In the genomic region with DNA sequence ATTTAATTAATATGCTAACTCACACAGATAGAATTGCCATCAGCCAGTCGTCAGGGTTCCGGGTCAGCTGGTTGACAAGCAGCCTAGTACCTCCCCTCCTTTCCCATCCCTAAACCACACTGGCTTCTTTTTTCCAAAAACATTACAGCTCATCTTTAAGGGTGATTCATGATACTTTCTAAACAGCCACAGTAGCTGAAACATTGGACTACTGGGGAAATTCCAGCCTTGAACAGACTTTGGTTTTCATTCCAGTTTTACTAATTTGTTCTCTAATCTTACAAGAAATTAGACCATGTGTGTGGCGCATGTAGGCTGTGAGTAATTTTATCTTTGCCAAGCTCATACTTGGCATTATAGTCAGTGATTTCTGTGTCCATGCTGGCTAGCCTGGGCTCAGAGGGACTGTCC, we compare ENCODE assay signal across 10 cellular contexts.
DNase-seq lines count a peak whose midpoint lies in the region; ATAC-seq, FAIRE-seq and TF ChIP-seq lines count a peak whose summit lies in the region.
"Had no signal": no experiment of that assay in that cellular context is flagged by ENCODE, and none has a peak within 500 bp of the region (broad histone marks: within the 10 kb centered on the region; RNA-seq: fewer than 3 reads in every experiment).

No MANE protein-coding gene starts in this region.

- peak overlapping the region; percentile 57 for H3K4me2 ChIP-seq in keratinocyte (ENCODE audit: control insufficient read depth, extremely low read depth, insufficient read depth, low read depth, low read length)

- H4K20me1 ChIP-seq in keratinocyte (ENCODE audit: control insufficient read depth, extremely low read depth, insufficient read depth, low read length): no peaks in the 10 kb centered on the region

- no peaks in the 10 kb centered on the region for H3K36me3 Mint-ChIP-seq in activated naive CD8-positive, alpha-beta T cell treated with anti-CD3 and anti-CD28 coated beads, Interleukin-2, amount 50 U/mL, for 24 hours (ENCODE audit: low read depth)
- no peaks in the 10 kb centered on the region for H3K36me3 Mint-ChIP-seq in activated naive CD8-positive, alpha-beta T cell treated with anti-CD3 and anti-CD28 coated beads for 36 hours
- H3K36me3 Mint-ChIP-seq: CD8-positive, alpha-beta memory T cell had no signal

- no peaks in the 10 kb centered on the region for H3K9me3 ChIP-seq in keratinocyte (ENCODE audit: control insufficient read depth, low read depth, low read length)
- no peaks in the 10 kb centered on the region for H3K9me3 ChIP-seq in aorta (ENCODE audit: control insufficient read depth, low read length)
- H3K9me3 ChIP-seq: right lobe of liver had no signal

- no peak overlapping the region for H3K27ac Mint-ChIP-seq in activated naive CD8-positive, alpha-beta T cell treated with anti-CD3 and anti-CD28 coated beads, Interleukin-2, amount 50 U/mL, for 24 hours
- H3K27ac Mint-ChIP-seq in activated naive CD8-positive, alpha-beta T cell treated with anti-CD3 and anti-CD28 coated beads for 36 hours: no peak overlapping the region
- H3K27ac Mint-ChIP-seq: CD8-positive, alpha-beta memory T cell had no signal

- dilution Hi-C loops in keratinocyte (cut with MboI; ENCODE audit: extremely low pct_ligation_motif_present, low sequenced_read_pairs): no loop called here

- ATAC-seq in activated naive CD8-positive, alpha-beta T cell treated with anti-CD3 and anti-CD28 coated beads, Interleukin-2, amount 50 U/mL, for 24 hours: peak; percentile 59
- ATAC-seq in aorta (ENCODE audit: low FRiP score) (peak; percentile 40), GM18517 (IDR thresholded peaks at IDR 0.05; ENCODE audit: unreplicated experiment) (no peak)

- no peak overlapping the region for H2AFZ ChIP-seq in keratinocyte (ENCODE audit: control insufficient read depth, low read length)

- H3K27ac ChIP-seq in keratinocyte (ENCODE audit: control insufficient read depth, insufficient read depth, low read length) (peak overlapping the region; percentile 80), aorta (ENCODE audit: low read depth in 1 of 2, low read length in 2 of 2) (peak overlapping the region in 1 of 2 donors; percentile 36)
- H3K27ac ChIP-seq: right lobe of liver had no signal

- peak overlapping the region; percentile 51 for H3K9ac ChIP-seq in keratinocyte (ENCODE audit: control insufficient read depth, extremely low read depth, insufficient read depth, low read length)

- no peaks in the 10 kb centered on the region for H3K9me3 Mint-ChIP-seq in activated naive CD8-positive, alpha-beta T cell treated with anti-CD3 and anti-CD28 coated beads, Interleukin-2, amount 50 U/mL, for 24 hours
- H3K9me3 Mint-ChIP-seq in activated naive CD8-positive, alpha-beta T cell treated with anti-CD3 and anti-CD28 coated beads for 36 hours: no peaks in the 10 kb centered on the region

- peaks cover 6% of the 10 kb centered on the region for H3K4me1 Mint-ChIP-seq in activated naive CD8-positive, alpha-beta T cell treated with anti-CD3 and anti-CD28 coated beads, Interleukin-2, amount 50 U/mL, for 24 hours
- no peaks in the 10 kb centered on the region for H3K4me1 Mint-ChIP-seq in activated naive CD8-positive, alpha-beta T cell treated with anti-CD3 and anti-CD28 coated beads for 36 hours
- H3K4me1 Mint-ChIP-seq: CD8-positive, alpha-beta memory T cell had no signal

- no peak for DNase-seq in activated naive CD8-positive, alpha-beta T cell treated with anti-CD3 and anti-CD28 coated beads, Interleukin-2, amount 50 U/mL, for 24 hours
- DNase-seq in activated naive CD8-positive, alpha-beta T cell treated with anti-CD3 and anti-CD28 coated beads for 36 hours: no peak
- peak; percentile 91 for DNase-seq in amniotic epithelial cell (ENCODE audit: low read depth)
- DNase-seq in keratinocyte (ENCODE audit: low read depth, low spot score): peak; percentile 61
- no peak for DNase-seq in aorta
- DNase-seq in NCI-H2196 (lab: John Stamatoyannopoulos, UW; ENCODE audit: unreplicated experiment): no peak
- DNase-seq in AML-193 (lab: John Stamatoyannopoulos, UW): no peak
- DNase-seq: CD8-positive, alpha-beta memory T cell; right lobe of liver had no signal

- no peak overlapping the region for H3K4me3 Mint-ChIP-seq in activated naive CD8-positive, alpha-beta T cell treated with anti-CD3 and anti-CD28 coated beads, Interleukin-2, amount 50 U/mL, for 24 hours
- H3K4me3 Mint-ChIP-seq in activated naive CD8-positive, alpha-beta T cell treated with anti-CD3 and anti-CD28 coated beads for 36 hours: no peak overlapping the region
- H3K4me3 Mint-ChIP-seq: CD8-positive, alpha-beta memory T cell had no signal

- H3K4me1 ChIP-seq in keratinocyte (ENCODE audit: control insufficient read depth, extremely low read depth, insufficient read depth, low read length) (peaks cover 62% of the 10 kb centered on the region), aorta (ENCODE audit: control insufficient read depth in 1 of 2, insufficient read depth in 2 of 2, low read length in 2 of 2) (peaks cover 0 to 4% of the 10 kb centered on the region in 2 donors)
- H3K4me1 ChIP-seq: right lobe of liver had no signal

- H3K9me1 ChIP-seq in keratinocyte (ENCODE audit: control insufficient read depth, extremely low read depth, insufficient read depth, low read length): no peaks in the 10 kb centered on the region

- H3K79me2 ChIP-seq in keratinocyte (ENCODE audit: control insufficient read depth, insufficient read depth, low read length): peaks cover 79% of the 10 kb centered on the region

- peaks cover 8% of the 10 kb centered on the region for H3K27me3 Mint-ChIP-seq in activated naive CD8-positive, alpha-beta T cell treated with anti-CD3 and anti-CD28 coated beads, Interleukin-2, amount 50 U/mL, for 24 hours
- peaks cover 13% of the 10 kb centered on the region for H3K27me3 Mint-ChIP-seq in activated naive CD8-positive, alpha-beta T cell treated with anti-CD3 and anti-CD28 coated beads for 36 hours

- H3K36me3 ChIP-seq in keratinocyte (ENCODE audit: control insufficient read depth in 2 of 2, extremely low read depth in 1 of 2, insufficient read depth in 2 of 2, low read length in 2 of 2): no peaks in the 10 kb centered on the region
- no peaks in the 10 kb centered on the region for H3K36me3 ChIP-seq in aorta (ENCODE audit: control insufficient read depth in 1 of 2, insufficient read depth in 2 of 2, low read length in 1 of 2)
- H3K36me3 ChIP-seq: right lobe of liver had no signal

- intact Hi-C loops in aorta (cut with DNase I): loop anchor here in 1 of 2 donors (2.0 kb wide), 1 partner anchor 49 kb away; no protein-coding TSS in a partner anchor

- H3K27me3 ChIP-seq in keratinocyte (ENCODE audit: control insufficient read depth, extremely low read depth, insufficient read depth, low read length) (no peaks in the 10 kb centered on the region), aorta (ENCODE audit: control insufficient read depth in 1 of 2, insufficient read depth in 2 of 2, low read length in 1 of 2) (no peaks in the 10 kb centered on the region)
- H3K27me3 ChIP-seq: right lobe of liver had no signal

- FAIRE-seq in keratinocyte (lab: Jason Lieb, UNC): peak; percentile 93

- H3K4me3 ChIP-seq in keratinocyte (ENCODE audit: control insufficient read depth in 2 of 3, extremely low read depth in 1 of 3, insufficient read depth in 2 of 3, low read depth in 1 of 3, low read length in 3 of 3): no peak overlapping the region
- no peak overlapping the region for H3K4me3 ChIP-seq in aorta (ENCODE audit: low read length in 2 of 2)
- H3K4me3 ChIP-seq: right lobe of liver had no signal

- 12 to 15% methylated on average over 3 of the region's 3 CpGs for WGBS in aorta, 2 donors

- TF ChIP-seq CTCF in keratinocyte (optimal IDR thresholded peaks at IDR 0.05 in 1 of 3, IDR thresholded peaks at IDR 0.05 in 1 of 3, conservative IDR thresholded peaks at IDR 0.05 in 1 of 3; ENCODE audit: extremely low read depth in 1 of 3, insufficient read depth in 2 of 3, low read length in 3 of 3): no peak

Comparison
In these comparisons a context has a peak if more than half of its experiments do, and no peak if none do; other contexts are left out.
1. DNase-seq: peak in amniotic epithelial cell (single experiment) and keratinocyte (single experiment); none in activated naive CD8-positive, alpha-beta T cell treated with anti-CD3 and anti-CD28 coated beads, Interleukin-2, amount 50 U/mL, for 24 hours (single experiment), activated naive CD8-positive, alpha-beta T cell treated with anti-CD3 and anti-CD28 coated beads for 36 hours (single experiment), aorta (0 of 2), NCI-H2196 (single experiment) and AML-193 (0 of 2).